ENCODE assay signal across 1 cellular context in genomic region chr10:124523301-124523871, GRCh38.
TF ChIP-seq lines count a peak whose summit lies in the region.

No MANE protein-coding gene starts in this region.

TF ChIP-seq in WTC11, 78 proteins besides CTCF, POLR2A, EP300 and RAD21 (continued from another document):
- TF ChIP-seq ZNF532 (CRISPR knock-in tag; IDR thresholded peaks at IDR 0.05; ENCODE audit: borderline replicate concordance), result no peak
